In the genomic region with DNA sequence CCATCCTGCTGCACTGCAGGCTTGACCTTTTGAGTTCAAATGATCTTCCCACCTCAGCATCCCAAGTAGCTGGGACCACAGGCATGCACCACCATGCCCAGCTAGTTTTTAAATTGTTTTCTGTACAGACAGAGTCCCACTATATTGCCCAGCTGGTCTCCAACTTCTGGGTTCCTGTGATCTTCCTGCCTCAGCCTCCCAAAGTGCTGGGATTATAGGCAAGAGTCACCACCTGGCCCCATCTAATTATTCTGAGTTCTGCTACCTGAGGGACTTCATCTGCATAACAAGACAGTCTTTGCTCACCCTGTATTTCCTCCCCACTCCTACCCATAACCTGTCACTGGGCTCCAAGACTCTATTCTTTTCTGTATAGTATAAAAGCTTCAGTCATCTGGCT, we compare ENCODE assay signal across 17 cellular contexts.
"Had no signal": no experiment of that assay in that cellular context is flagged by ENCODE, and none has a peak within 500 bp of the region (broad histone marks: within the 10 kb centered on the region; RNA-seq: fewer than 3 reads in every experiment).

No MANE protein-coding gene starts in this region.

- H3K4me1 Mint-ChIP-seq: nephron progenitor cell had no signal

- DNase-seq: activated CD4-positive, alpha-beta T cell treated with anti-CD3 and anti-CD28 coated beads for 1 hour; activated CD4-positive, alpha-beta T cell treated with anti-CD3 and anti-CD28 coated beads, Interleukin-2, amount 50 U/mL, for 4 hours; activated gamma-delta T cell treated with Interleukin-2 at 50 U/mL for 16 hours; anterior cingulate cortex; dermis blood vessel endothelial cell; effector memory CD8-positive, alpha-beta T cell; left ventricle myocardium inferior; nephron progenitor cell; occipital lobe; right cardiac atrium; small intestine; stimulated activated naive CD8-positive, alpha-beta T cell treated with anti-CD3 and anti-CD28 coated beads, Interleukin-15, Interleukin-2, amounts not matched to agents 100 U/mL and 50 U/mL, for 24 hours; T1000; upper lobe of left lung had no signal

- H3K27ac ChIP-seq: gastroesophageal sphincter, left ventricle myocardium inferior, prostate gland, suprapubic skin, upper lobe of left lung had no signal

- H3K36me3 ChIP-seq: gastroesophageal sphincter, left ventricle myocardium inferior, prostate gland, suprapubic skin, upper lobe of left lung had no signal

- H3K27me3 Mint-ChIP-seq: effector memory CD8-positive, alpha-beta T cell had no signal

- ATAC-seq: effector memory CD8-positive, alpha-beta T cell; gastroesophageal sphincter; right cardiac atrium; stimulated activated naive CD8-positive, alpha-beta T cell treated with anti-CD3 and anti-CD28 coated beads, Interleukin-15, Interleukin-2, amounts not matched to agents 100 U/mL and 50 U/mL, for 24 hours had no signal

- H3K27me3 ChIP-seq: gastroesophageal sphincter, suprapubic skin, upper lobe of left lung had no signal

- H3K27ac Mint-ChIP-seq: nephron progenitor cell had no signal

- H3K9me3 Mint-ChIP-seq: effector memory CD8-positive, alpha-beta T cell; nephron progenitor cell had no signal

- H3K4me3 ChIP-seq: gastroesophageal sphincter, left ventricle myocardium inferior, prostate gland, suprapubic skin, upper lobe of left lung had no signal

- H3K4me3 Mint-ChIP-seq: effector memory CD8-positive, alpha-beta T cell; nephron progenitor cell had no signal

- H3K4me1 ChIP-seq: gastroesophageal sphincter, left ventricle myocardium inferior, prostate gland, suprapubic skin, upper lobe of left lung had no signal

- H3K9me3 ChIP-seq: gastroesophageal sphincter, left ventricle myocardium inferior, prostate gland, suprapubic skin, upper lobe of left lung had no signal
